In genomic region chr2:191632426-191632825, GRCh38 we compare ENCODE assay signal across 25 cellular contexts.
"Had no signal": no experiment of that assay in that cellular context is flagged by ENCODE, and none has a peak within 500 bp of the region (broad histone marks: within the 10 kb centered on the region; RNA-seq: fewer than 3 reads in every experiment).

No MANE protein-coding gene starts in this region.

- H3K4me3 ChIP-seq: left ventricle myocardium inferior, lung, pancreas, prostate gland, skin epidermis, testis, thyroid gland, transverse colon, uterus had no signal

- H3K36me3 Mint-ChIP-seq: stimulated activated effector memory CD8-positive, alpha-beta T cell treated with anti-CD3 and anti-CD28 coated beads, Interleukin-12 subunit alpha, Interleukin-12 subunit beta, amount 100 ng/mL, for 72 hours had no signal

- H3K4me1 Mint-ChIP-seq: nephron, neural crest cell had no signal

- FAIRE-seq: islet of Langerhans, pancreas had no signal

- H3K27me3 Mint-ChIP-seq: naive thymus-derived CD8-positive, alpha-beta T cell; stimulated activated naive CD8-positive, alpha-beta T cell treated with anti-CD3 and anti-CD28 coated beads, Interleukin-15, amount 100 ng/mL, for 72 hours had no signal

- H3K4me3 Mint-ChIP-seq: naive thymus-derived CD8-positive, alpha-beta T cell; nephron; neural crest cell; stimulated activated effector memory CD8-positive, alpha-beta T cell treated with anti-CD3 and anti-CD28 coated beads, Interleukin-12 subunit alpha, Interleukin-12 subunit beta, amount 100 ng/mL, for 72 hours; stimulated activated naive CD8-positive, alpha-beta T cell treated with anti-CD3 and anti-CD28 coated beads, Interleukin-15, amount 100 ng/mL, for 72 hours had no signal

- H3K27ac ChIP-seq: left ventricle myocardium inferior, pancreas, prostate gland, skin epidermis, testis, thyroid gland, transverse colon, uterus had no signal

- H3K27me3 ChIP-seq: pancreas, testis, thyroid gland, transverse colon, uterus had no signal

- H3K4me1 ChIP-seq: left ventricle myocardium inferior, prostate gland, testis, uterus had no signal

- H3K27ac Mint-ChIP-seq: naive thymus-derived CD8-positive, alpha-beta T cell; nephron; stimulated activated effector memory CD8-positive, alpha-beta T cell treated with anti-CD3 and anti-CD28 coated beads, Interleukin-12 subunit alpha, Interleukin-12 subunit beta, amount 100 ng/mL, for 72 hours; stimulated activated naive CD8-positive, alpha-beta T cell treated with anti-CD3 and anti-CD28 coated beads, Interleukin-15, amount 100 ng/mL, for 72 hours had no signal

- DNase-seq: hippocampal formation; naive thymus-derived CD8-positive, alpha-beta T cell; nucleus accumbens; posterior cingulate gyrus; retina; stimulated activated CD4-positive, alpha-beta T cell treated with anti-CD3 and anti-CD28 coated beads, Interleukin-12 subunit alpha, Interleukin-12 subunit beta, amount 100 ng/mL, for 4 hours; stimulated activated CD4-positive, alpha-beta T cell treated with anti-CD3 and anti-CD28 coated beads, Interleukin-15, amount 100 ng/mL, for 24 hours; stimulated activated CD4-positive, alpha-beta T cell treated with anti-CD3 and anti-CD28 coated beads, Interleukin-2, amount 100 ng/mL, for 24 hours; stimulated activated CD4-positive, alpha-beta T cell treated with anti-CD3 and anti-CD28 coated beads, Interleukin-4, amount 100 ng/mL, for 1 hour; stimulated activated naive CD4-positive, alpha-beta T cell treated with Interleukin-2 at 50 U/mL for 16 hours; stimulated activated naive CD8-positive, alpha-beta T cell treated with anti-CD3 and anti-CD28 coated beads, Interleukin-15, amount 100 ng/mL, for 72 hours; testis; thyroid gland; uterus had no signal

- ATAC-seq: naive thymus-derived CD8-positive, alpha-beta T cell; right cardiac atrium; stimulated activated effector memory CD8-positive, alpha-beta T cell treated with anti-CD3 and anti-CD28 coated beads, Interleukin-12 subunit alpha, Interleukin-12 subunit beta, amount 100 ng/mL, for 72 hours; stimulated activated naive CD8-positive, alpha-beta T cell treated with anti-CD3 and anti-CD28 coated beads, Interleukin-15, amount 100 ng/mL, for 72 hours had no signal

- H3K36me3 ChIP-seq: left ventricle myocardium inferior, pancreas, prostate gland, thyroid gland, transverse colon, uterus had no signal

- H3K9me3 Mint-ChIP-seq: naive thymus-derived CD8-positive, alpha-beta T cell; nephron; neural crest cell; stimulated activated effector memory CD8-positive, alpha-beta T cell treated with anti-CD3 and anti-CD28 coated beads, Interleukin-12 subunit alpha, Interleukin-12 subunit beta, amount 100 ng/mL, for 72 hours; stimulated activated naive CD8-positive, alpha-beta T cell treated with anti-CD3 and anti-CD28 coated beads, Interleukin-15, amount 100 ng/mL, for 72 hours had no signal

- H3K9me3 ChIP-seq: left ventricle myocardium inferior, pancreas, prostate gland, testis, thyroid gland, transverse colon, uterus had no signal
